ENCODE assay signal across 9 cellular contexts in the genomic region with DNA sequence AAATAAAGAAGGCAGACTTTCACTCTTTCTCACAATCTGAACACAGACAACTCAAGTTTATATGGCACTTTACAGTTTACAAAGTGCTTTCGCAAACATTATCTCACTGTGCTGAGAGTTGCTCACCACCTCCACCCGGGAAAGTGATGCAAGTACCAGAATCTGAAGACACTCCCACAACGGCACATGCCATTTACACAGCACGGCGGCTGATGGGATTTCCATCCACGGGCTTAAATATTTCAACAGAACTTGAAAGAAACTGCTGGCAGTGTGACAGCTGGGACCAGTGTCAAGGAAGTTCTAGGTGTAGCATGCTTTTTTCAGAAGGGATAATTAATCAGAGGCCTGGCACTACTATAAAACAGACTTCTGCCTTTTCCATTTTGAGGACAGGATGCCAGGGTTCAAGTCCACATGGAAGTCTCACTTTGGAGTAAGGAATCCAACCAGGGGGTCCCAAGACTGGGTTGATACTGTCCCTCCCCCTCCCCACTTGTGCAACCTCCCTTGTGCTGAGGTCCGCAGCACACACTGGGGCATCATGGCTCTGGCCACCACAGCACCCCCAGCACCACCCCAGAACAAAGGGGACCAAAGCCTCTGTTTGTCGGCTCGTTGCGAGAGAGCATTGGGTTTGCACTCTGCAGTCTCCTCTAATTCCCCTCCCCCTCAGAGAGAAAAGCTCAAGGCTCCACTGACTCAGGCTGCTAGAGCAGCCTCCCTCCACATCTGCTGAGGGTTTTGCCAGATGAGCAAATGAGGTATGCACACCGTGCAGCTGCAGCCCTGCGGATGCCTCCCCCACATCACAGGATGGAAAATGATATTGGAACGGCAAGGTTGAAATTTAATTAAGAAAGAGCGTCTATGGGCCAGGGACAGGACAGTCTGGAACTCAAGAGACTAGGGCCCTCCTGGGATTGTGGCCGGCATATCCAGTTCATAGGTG.
DNase-seq lines count a peak whose midpoint lies in the region; ATAC-seq and TF ChIP-seq lines count a peak whose summit lies in the region.
"Had no signal": no experiment of that assay in that cellular context is flagged by ENCODE, and none has a peak within 500 bp of the region (broad histone marks: within the 10 kb centered on the region; RNA-seq: fewer than 3 reads in every experiment).

No MANE protein-coding gene starts in this region.

- peaks cover 0 to 40% (median 4%) of the 10 kb centered on the region in 4 donors for H3K36me3 ChIP-seq in upper lobe of left lung

- no peaks in the 10 kb centered on the region for H3K27me3 Mint-ChIP-seq in activated T-cell treated with anti-CD3 and anti-CD28 coated beads, Interleukin-2, amount 50 U/mL, for 4 hours (ENCODE audit: low read depth)
- no peaks in the 10 kb centered on the region for H3K27me3 Mint-ChIP-seq in activated naive CD4-positive, alpha-beta T cell treated with anti-CD3 and anti-CD28 coated beads, Interleukin-2, amount 50 U/mL, for 24 hours

- H3K4me3 Mint-ChIP-seq in activated T-cell treated with anti-CD3 and anti-CD28 coated beads, Interleukin-2, amount 50 U/mL, for 4 hours = peak overlapping the region; percentile 56
- peak overlapping the region; percentile 62 for H3K4me3 Mint-ChIP-seq in activated naive CD4-positive, alpha-beta T cell treated with anti-CD3 and anti-CD28 coated beads, Interleukin-2, amount 50 U/mL, for 24 hours
- H3K4me3 Mint-ChIP-seq: CD14-positive monocyte had no signal

- DNase-seq in activated T-cell treated with anti-CD3 and anti-CD28 coated beads, Interleukin-2, amount 50 U/mL, for 4 hours = no peak
- DNase-seq in activated T-cell treated with anti-CD3 and anti-CD28 coated beads, Interleukin-2, amount 50 U/mL, for 1 hour = no peak
- peak; percentile 78 for DNase-seq in left lobe of liver (ENCODE audit: low spot score)
- DNase-seq in upper lobe of left lung = peak in 1 of 2 donors; percentile 87
- DNase-seq in NCI-H2227 treated with DMSO at 0.1 percent for 48 hours (lab: John Stamatoyannopoulos, UW) = no peak

- H3K27ac ChIP-seq in upper lobe of left lung = peak overlapping the region; percentile 28 to 67 (median 54)

- H3K27ac Mint-ChIP-seq in activated naive CD4-positive, alpha-beta T cell treated with anti-CD3 and anti-CD28 coated beads, Interleukin-2, amount 50 U/mL, for 24 hours = peak overlapping the region; percentile 25

- no peak for TF ChIP-seq POLR2A in upper lobe of left lung (IDR thresholded peaks at IDR 0.05)

- ATAC-seq in activated T-cell treated with anti-CD3 and anti-CD28 coated beads, Interleukin-2, amount 50 U/mL, for 4 hours = peak; percentile 75 to 81
- ATAC-seq in left lobe of liver (peak; percentile 62), upper lobe of left lung (ENCODE audit: low FRiP score in 2 of 2) (peak; percentile 74 to 76), HG03097 (IDR thresholded peaks at IDR 0.05; ENCODE audit: low FRiP score, unreplicated experiment) (no peak), HG03469 (IDR thresholded peaks at IDR 0.05; ENCODE audit: unreplicated experiment) (no peak)

- TF ChIP-seq EP300 in upper lobe of left lung (IDR thresholded peaks at IDR 0.05) = peak in 1 of 4 donors; percentile 10

- peaks cover 26 to 53% (median 47%) of the 10 kb centered on the region in 4 donors for H3K4me1 ChIP-seq in upper lobe of left lung

- no peaks in the 10 kb centered on the region for H3K9me3 ChIP-seq in upper lobe of left lung

- no peak overlapping the region for H3K4me3 ChIP-seq in upper lobe of left lung

- WGBS in upper lobe of left lung, 2 donors = 55% methylated on average over 13 to 15 of the region's 15 CpGs

- no peaks in the 10 kb centered on the region for H3K27me3 ChIP-seq in upper lobe of left lung

- H3K9me3 Mint-ChIP-seq in activated T-cell treated with anti-CD3 and anti-CD28 coated beads, Interleukin-2, amount 50 U/mL, for 4 hours = no peaks in the 10 kb centered on the region
- no peaks in the 10 kb centered on the region for H3K9me3 Mint-ChIP-seq in activated naive CD4-positive, alpha-beta T cell treated with anti-CD3 and anti-CD28 coated beads, Interleukin-2, amount 50 U/mL, for 24 hours
- H3K9me3 Mint-ChIP-seq: CD14-positive monocyte had no signal

- no peak for TF ChIP-seq CTCF in upper lobe of left lung (IDR thresholded peaks at IDR 0.05)

- H3K4me1 Mint-ChIP-seq in activated T-cell treated with anti-CD3 and anti-CD28 coated beads, Interleukin-2, amount 50 U/mL, for 4 hours (ENCODE audit: low read depth) = peaks cover 49% of the 10 kb centered on the region
- peaks cover 37% of the 10 kb centered on the region for H3K4me1 Mint-ChIP-seq in activated naive CD4-positive, alpha-beta T cell treated with anti-CD3 and anti-CD28 coated beads, Interleukin-2, amount 50 U/mL, for 24 hours

- peaks cover 38% of the 10 kb centered on the region for H3K36me3 Mint-ChIP-seq in activated T-cell treated with anti-CD3 and anti-CD28 coated beads, Interleukin-2, amount 50 U/mL, for 4 hours (ENCODE audit: insufficient read depth)
- peaks cover 11% of the 10 kb centered on the region for H3K36me3 Mint-ChIP-seq in activated naive CD4-positive, alpha-beta T cell treated with anti-CD3 and anti-CD28 coated beads, Interleukin-2, amount 50 U/mL, for 24 hours
- H3K36me3 Mint-ChIP-seq: CD14-positive monocyte had no signal

Comparison
In these comparisons a context has a peak if more than half of its experiments do, and no peak if none do; other contexts are left out.
1. ATAC-seq: peak in activated T-cell treated with anti-CD3 and anti-CD28 coated beads, Interleukin-2, amount 50 U/mL, for 4 hours (2 of 2), left lobe of liver (single experiment) and upper lobe of left lung (2 of 2); none in HG03097 (single experiment) and HG03469 (single experiment).